Comparison of ENCODE assay signal across 24 cellular contexts in genomic region chr3:142614059-142614626, GRCh38. TPM values are rescaled to one million over a fixed set of nuclear protein-coding genes. Genes with fewer than 3 reads are reported as not detected.
DNase-seq lines count a peak whose midpoint lies in the region; ATAC-seq and TF ChIP-seq lines count a peak whose summit lies in the region.
"Had no signal": no experiment of that assay in that cellular context is flagged by ENCODE, and none has a peak within 500 bp of the region (broad histone marks: within the 10 kb centered on the region; RNA-seq: fewer than 3 reads in every experiment).

No MANE protein-coding gene starts in this region.

- no peak for TF ChIP-seq EP300 in transverse colon (IDR thresholded peaks at IDR 0.05; ENCODE audit: low read depth)

- peaks cover 29% of the 10 kb centered on the region for H3K4me1 ChIP-seq in mucosa of descending colon (ENCODE audit: low read depth)
- H3K4me1 ChIP-seq in transverse colon: peaks cover 13 to 49% (median 28%) of the 10 kb centered on the region in 4 donors

- no peaks in the 10 kb centered on the region for H3K9me3 ChIP-seq in mucosa of descending colon
- no peaks in the 10 kb centered on the region for H3K9me3 ChIP-seq in transverse colon
- H3K9me3 ChIP-seq: MG63 had no signal

- ATAC-seq in mucosa of descending colon: peak; percentile 48

- in situ Hi-C loops in transverse colon (cut with MboI; ENCODE audit: low pct_ligation_motif_present in 1 of 4, low pct_unique_long_range_greater_than_20kb in 1 of 4, low sequenced_read_pairs in 3 of 4): no loop called here

- peak; percentile 29 to 62 for DNase-seq in NCI-H2081 (lab: John Stamatoyannopoulos, UW)
- no peak for DNase-seq in NCI-H2081 treated with DMSO at 0.1 percent for 48 hours (lab: John Stamatoyannopoulos, UW)
- no peak for DNase-seq in mucosa of descending colon
- DNase-seq in transverse colon: no peak
- DNase-seq in stimulated activated CD4-positive, alpha-beta T cell treated with anti-CD3 and anti-CD28 coated beads, Interleukin-4, amount 100 ng/mL, for 4 hours: no peak
- DNase-seq in NCI-H82 treated with DMSO at 0.1 percent for 48 hours (lab: John Stamatoyannopoulos, UW; ENCODE audit: unreplicated experiment): no peak
- DNase-seq in EL: no peak
- DNase-seq: ACHN, BE2C, Calu3, GM23248, H7, IMR-90, KG1, MG63, NCI-H1105 treated with DMSO at 0.1 percent for 48 hours, NCI-H146, NCI-H1930, NCI-H524, NCI-H774, SIG-M5 had no signal

- no peaks in the 10 kb centered on the region for H3K27me3 ChIP-seq in transverse colon
- H3K27me3 ChIP-seq: BE2C, MG63 had no signal

- H3K27ac ChIP-seq in VCaP (peak overlapping the region; percentile 39; the same call in 1 of the 2 replicates), transverse colon (peak overlapping the region; percentile 81 to 87 (median 86))
- H3K27ac ChIP-seq: 22Rv1, GM23248, SK-N-MC had no signal

- H3K36me3 ChIP-seq in mucosa of descending colon (ENCODE audit: low read depth) (no peaks in the 10 kb centered on the region), transverse colon (no peaks in the 10 kb centered on the region)
- H3K36me3 ChIP-seq: BE2C, MG63 had no signal

- TF ChIP-seq POLR2A in transverse colon (IDR thresholded peaks at IDR 0.05): no peak

- TF ChIP-seq CTCF in VCaP (conservative IDR thresholded peaks at IDR 0.05) (no peak), mucosa of descending colon (IDR thresholded peaks at IDR 0.05) (no peak), transverse colon (IDR thresholded peaks at IDR 0.05) (no peak)

- H3K4me3 ChIP-seq in mucosa of descending colon (no peak overlapping the region), transverse colon (no peak overlapping the region)
- H3K4me3 ChIP-seq: GM23248, MG63, SK-N-MC had no signal

- intact Hi-C loops in mucosa of descending colon (cut with DNase I, micrococcal nuclease) (no loop called here), transverse colon (cut with DNase I; ENCODE audit: low total_unique reads) (no loop called here)

- 60% methylated on average over 2 of the region's 2 CpGs for WGBS in transverse colon (ENCODE audit: low coverage in 1 of 2), 2 donors

RNA-seq across cellular contexts. Expression of gene PLS1, which starts 17.9 kb away (rescaled TPM):
- 100 to 1,000 TPM; 235 to 448 (median 442) TPM for total RNA-seq in mucosa of descending colon
- total RNA-seq in transverse colon: 100 to 1,000 TPM in 3 of 4 donors, 10 to 100 TPM in 1; 58.7 to 507 (median 340) TPM

RNA-seq across cellular contexts. Expression of gene ATR, which starts 35.6 kb away (rescaled TPM):
- 10 to 100 TPM; 16.0 to 21.1 (median 18.1) TPM for total RNA-seq in mucosa of descending colon
- 10 to 100 TPM; 22.4 to 37.8 (median 25.3) TPM for total RNA-seq in transverse colon

Comparison
In these comparisons a context has a peak if more than half of its experiments do, and no peak if none do; other contexts are left out.
1. DNase-seq: peak in NCI-H2081 (2 of 2); none in NCI-H2081 treated with DMSO at 0.1 percent for 48 hours (single experiment), mucosa of descending colon (0 of 3), transverse colon (single experiment), stimulated activated CD4-positive, alpha-beta T cell treated with anti-CD3 and anti-CD28 coated beads, Interleukin-4, amount 100 ng/mL, for 4 hours (0 of 2), NCI-H82 treated with DMSO at 0.1 percent for 48 hours (single experiment) and EL (single experiment).